24 cellular contexts compared by ENCODE assay signal in the genomic region with DNA sequence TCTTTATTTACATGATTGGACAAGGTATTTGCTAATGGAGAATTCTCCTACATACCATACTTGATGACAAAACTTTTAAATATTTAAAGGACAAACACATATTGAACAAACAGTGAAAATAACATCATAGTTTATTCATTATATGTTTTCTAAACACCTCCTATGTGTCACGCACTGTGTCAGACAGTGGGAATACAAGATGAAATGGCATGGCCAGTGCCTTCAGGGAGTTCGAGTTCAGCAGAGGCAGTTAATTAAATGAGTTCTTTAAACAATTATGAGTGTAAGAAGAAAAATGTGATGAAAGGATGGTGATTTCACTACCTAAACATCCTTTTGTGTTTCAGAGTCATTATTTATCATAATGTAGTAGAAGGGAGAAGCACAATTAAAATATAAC.
"Had no signal": no experiment of that assay in that cellular context is flagged by ENCODE, and none has a peak within 500 bp of the region (broad histone marks: within the 10 kb centered on the region; RNA-seq: fewer than 3 reads in every experiment).

No MANE protein-coding gene starts in this region.

- H3K4me1 ChIP-seq: stomach, tibial nerve had no signal

- H3K4me3 ChIP-seq: cardiac muscle cell, coronary artery, dorsolateral prefrontal cortex, stomach, tibial nerve had no signal

- ATAC-seq: activated CD8-positive, alpha-beta T cell treated with anti-CD3 and anti-CD28 coated beads for 36 hours; activated T-cell treated with anti-CD3 and anti-CD28 coated beads, Interleukin-2, amount 50 U/mL, for 4 hours; activated T-helper 17 cell treated with anti-CD3 and anti-CD28 coated beads, Interleukin-2, amount 50 U/mL, for 72 hours; left cardiac atrium; left ventricle myocardium superior; right cardiac atrium; stimulated activated naive B cell treated with anti-CD40 and anti-IgM and Interleukin-4, amounts not matched to agents 10 μg/mL and 1 μg/mL and 100 μg/mL, for 72 hours; T-helper 17 cell had no signal

- DNase-seq: activated CD4-positive, alpha-beta T cell treated with anti-CD3 and anti-CD28 coated beads for 1 hour; activated CD4-positive, alpha-beta T cell treated with anti-CD3 and anti-CD28 coated beads, Interleukin-2, amount 50 U/mL, for 1 hour; activated CD8-positive, alpha-beta T cell treated with anti-CD3 and anti-CD28 coated beads for 36 hours; activated gamma-delta T cell treated with Interleukin-2 at 50 U/mL for 16 hours; activated naive CD4-positive, alpha-beta T cell treated with anti-CD3 and anti-CD28 coated beads, Interleukin-2, amount 50 U/mL, for 16 hours; activated T-cell treated with anti-CD3 and anti-CD28 coated beads, Interleukin-2, amount 50 U/mL, for 4 hours; dorsolateral prefrontal cortex; effector memory CD4-positive, alpha-beta T cell; erythroblast; head of caudate nucleus; hippocampal formation; left cardiac atrium; left ventricle myocardium superior; posterior cingulate gyrus; right cardiac atrium; stimulated activated CD4-positive, alpha-beta T cell treated with anti-CD3 and anti-CD28 coated beads, Interleukin-15, amount 100 ng/mL, for 24 hours; stimulated activated CD4-positive, alpha-beta T cell treated with anti-CD3 and anti-CD28 coated beads, Interleukin-2, amount 100 ng/mL, for 24 hours; stimulated activated naive B cell treated with anti-CD40 and anti-IgM and Interleukin-4, amounts not matched to agents 10 μg/mL and 1 μg/mL and 100 μg/mL, for 72 hours; stomach; T-helper 17 cell had no signal

- H3K27me3 ChIP-seq: cardiac muscle cell, dorsolateral prefrontal cortex, stomach, tibial nerve had no signal

- H3K27ac ChIP-seq: cardiac muscle cell, coronary artery, dorsolateral prefrontal cortex, stomach, tibial nerve had no signal

- H3K9me3 ChIP-seq: stomach, tibial nerve had no signal

- H3K36me3 ChIP-seq: cardiac muscle cell, stomach, tibial nerve had no signal
